Comparison of ENCODE assay signal across 23 cellular contexts in genomic region chr18:12630136-12630535, GRCh38. TPM values are rescaled to one million over a fixed set of nuclear protein-coding genes. Genes with fewer than 3 reads are reported as not detected.
DNase-seq lines count a peak whose midpoint lies in the region; ATAC-seq, FAIRE-seq and TF ChIP-seq lines count a peak whose summit lies in the region.
"Had no signal": no experiment of that assay in that cellular context is flagged by ENCODE, and none has a peak within 500 bp of the region (broad histone marks: within the 10 kb centered on the region; RNA-seq: fewer than 3 reads in every experiment).

No MANE protein-coding gene starts in this region.

- H3K4me1 Mint-ChIP-seq in osteocyte (ENCODE audit: unreplicated experiment): peaks cover 40% of the 10 kb centered on the region
- H3K4me1 Mint-ChIP-seq in activated CD8-positive, alpha-beta T cell treated with anti-CD3 and anti-CD28 coated beads for 36 hours (ENCODE audit: low read depth): no peaks in the 10 kb centered on the region
- H3K4me1 Mint-ChIP-seq: B cell had no signal

- no peaks in the 10 kb centered on the region for H3K9me3 ChIP-seq in MG63
- H3K9me3 ChIP-seq: psoas muscle had no signal

- H3K9me3 Mint-ChIP-seq in osteocyte (ENCODE audit: unreplicated experiment): no peaks in the 10 kb centered on the region
- no peaks in the 10 kb centered on the region for H3K9me3 Mint-ChIP-seq in activated CD8-positive, alpha-beta T cell treated with anti-CD3 and anti-CD28 coated beads for 36 hours
- H3K9me3 Mint-ChIP-seq: activated T-helper 2 cell treated with anti-CD3 and anti-CD28 coated beads, Interferon-gamma antibody, Interleukin-2, Interleukin-4, amounts not matched to agents 10 μg/mL and 5 μg/mL and 100 μg/mL, durations not matched to agents 14 hours and 24 hours and 36 hours; type B pancreatic cell had no signal

- no peak overlapping the region for H3K4me3 Mint-ChIP-seq in osteocyte (ENCODE audit: unreplicated experiment)
- no peak overlapping the region for H3K4me3 Mint-ChIP-seq in activated CD8-positive, alpha-beta T cell treated with anti-CD3 and anti-CD28 coated beads for 36 hours
- H3K4me3 Mint-ChIP-seq: B cell, neural progenitor cell, type B pancreatic cell had no signal

- H3K27me3 Mint-ChIP-seq in osteocyte (ENCODE audit: unreplicated experiment): no peaks in the 10 kb centered on the region
- peaks cover 4% of the 10 kb centered on the region for H3K27me3 Mint-ChIP-seq in activated CD8-positive, alpha-beta T cell treated with anti-CD3 and anti-CD28 coated beads for 36 hours
- H3K27me3 Mint-ChIP-seq: type B pancreatic cell had no signal

- no peak for TF ChIP-seq CTCF in osteocyte (IDR thresholded peaks at IDR 0.05)
- TF ChIP-seq CTCF in activated CD8-positive, alpha-beta T cell treated with anti-CD3 and anti-CD28 coated beads for 36 hours (IDR thresholded peaks at IDR 0.05): no peak

- no peak for ATAC-seq in activated CD8-positive, alpha-beta T cell treated with anti-CD3 and anti-CD28 coated beads for 36 hours
- ATAC-seq in HG03457 (IDR thresholded peaks at IDR 0.05; ENCODE audit: unreplicated experiment): no peak
- ATAC-seq: heart right ventricle, psoas muscle had no signal

- peak overlapping the region; percentile 73 for H3K27ac Mint-ChIP-seq in osteocyte (ENCODE audit: unreplicated experiment)
- H3K27ac Mint-ChIP-seq in activated CD8-positive, alpha-beta T cell treated with anti-CD3 and anti-CD28 coated beads for 36 hours: no peak overlapping the region
- H3K27ac Mint-ChIP-seq: activated T-helper 2 cell treated with anti-CD3 and anti-CD28 coated beads, Interferon-gamma antibody, Interleukin-2, Interleukin-4, amounts not matched to agents 10 μg/mL and 5 μg/mL and 100 μg/mL, durations not matched to agents 14 hours and 24 hours and 36 hours; B cell; neural progenitor cell; type B pancreatic cell had no signal

- H3K36me3 Mint-ChIP-seq in osteocyte (ENCODE audit: unreplicated experiment): peaks cover 15% of the 10 kb centered on the region
- H3K36me3 Mint-ChIP-seq in activated CD8-positive, alpha-beta T cell treated with anti-CD3 and anti-CD28 coated beads for 36 hours (ENCODE audit: low read depth): no peaks in the 10 kb centered on the region

- H3K4me3 ChIP-seq in MG63: no peak overlapping the region
- H3K4me3 ChIP-seq: cardiac muscle cell, dorsolateral prefrontal cortex, heart right ventricle, neural progenitor cell, psoas muscle had no signal

- H3K36me3 ChIP-seq in MG63: peaks cover 19% of the 10 kb centered on the region
- H3K36me3 ChIP-seq: neural progenitor cell had no signal

- no peaks in the 10 kb centered on the region for H3K27me3 ChIP-seq in MG63
- H3K27me3 ChIP-seq: cardiac muscle cell, dorsolateral prefrontal cortex, heart right ventricle, neural progenitor cell had no signal

- CTCF ChIA-PET in activated CD8-positive, alpha-beta T cell treated with anti-CD3 and anti-CD28 coated beads for 36 hours (lab: Charles Lee): no interaction called here

- peak; percentile 27 for DNase-seq in H4 (ENCODE audit: low spot score)
- peak; percentile 48 for DNase-seq in RCC 7860 (ENCODE audit: low spot score)
- peak; percentile 39 for DNase-seq in fibroblast of gingiva (ENCODE audit: low read depth)
- no peak for DNase-seq in osteocyte (ENCODE audit: extremely low spot score, unreplicated experiment)
- DNase-seq in MG63: no peak
- DNase-seq in activated CD8-positive, alpha-beta T cell treated with anti-CD3 and anti-CD28 coated beads for 36 hours: no peak
- DNase-seq in LoVo (ENCODE audit: low spot score): no peak
- DNase-seq: activated CD4-positive, alpha-beta T cell treated with anti-CD3 and anti-CD28 coated beads, Interleukin-2, amount 50 U/mL, for 1 hour; activated CD8-positive, alpha-beta memory T cell treated with anti-CD3 and anti-CD28 coated beads, Interleukin-2, amount 50 U/mL, for 4 hours; DND-41; dorsolateral prefrontal cortex; heart right ventricle; NCI-H2107; NCI-H526; psoas muscle; Right ventricle myocardium superior; stimulated activated CD4-positive, alpha-beta T cell treated with anti-CD3 and anti-CD28 coated beads, Interleukin-12 subunit alpha, Interleukin-12 subunit beta, amount 100 ng/mL, for 4 hours had no signal

- intact Hi-C loops in activated CD8-positive, alpha-beta T cell treated with anti-CD3 and anti-CD28 coated beads for 36 hours (cut with micrococcal nuclease): no loop called here

- POLR2A ChIA-PET in activated CD8-positive, alpha-beta T cell treated with anti-CD3 and anti-CD28 coated beads for 36 hours (lab: Charles Lee): no interaction called here

- FAIRE-seq in RCC 7860 (lab: Jason Lieb, UNC): no peak

RNA-seq across cellular contexts. Expression of gene SPIRE1, which starts 27.8 kb away (rescaled TPM):
- 8.9 and 10.7 TPM in 2 replicates for total RNA-seq in H4 (2014; rRNA removed; shearing (Covaris generic))
- 47.0 and 53.6 TPM in 2 replicates for total RNA-seq in osteocyte
- 19.9 and 23.0 TPM in 2 replicates for total RNA-seq in MG63 (2014; rRNA removed; shearing (Covaris generic); ENCODE audit: low replicate concordance)
- total RNA-seq in activated CD8-positive, alpha-beta T cell treated with anti-CD3 and anti-CD28 coated beads for 36 hours: 1 to 10 TPM; 2.8 to 4.4 TPM

Comparison
In these comparisons a context has a peak if more than half of its experiments do, and no peak if none do; other contexts are left out.
1. DNase-seq: peak in H4 (single experiment), RCC 7860 (single experiment) and fibroblast of gingiva (single experiment); none in osteocyte (single experiment), MG63 (single experiment), activated CD8-positive, alpha-beta T cell treated with anti-CD3 and anti-CD28 coated beads for 36 hours (single experiment) and LoVo (single experiment).